11 cellular contexts compared by ENCODE assay signal in the genomic region with DNA sequence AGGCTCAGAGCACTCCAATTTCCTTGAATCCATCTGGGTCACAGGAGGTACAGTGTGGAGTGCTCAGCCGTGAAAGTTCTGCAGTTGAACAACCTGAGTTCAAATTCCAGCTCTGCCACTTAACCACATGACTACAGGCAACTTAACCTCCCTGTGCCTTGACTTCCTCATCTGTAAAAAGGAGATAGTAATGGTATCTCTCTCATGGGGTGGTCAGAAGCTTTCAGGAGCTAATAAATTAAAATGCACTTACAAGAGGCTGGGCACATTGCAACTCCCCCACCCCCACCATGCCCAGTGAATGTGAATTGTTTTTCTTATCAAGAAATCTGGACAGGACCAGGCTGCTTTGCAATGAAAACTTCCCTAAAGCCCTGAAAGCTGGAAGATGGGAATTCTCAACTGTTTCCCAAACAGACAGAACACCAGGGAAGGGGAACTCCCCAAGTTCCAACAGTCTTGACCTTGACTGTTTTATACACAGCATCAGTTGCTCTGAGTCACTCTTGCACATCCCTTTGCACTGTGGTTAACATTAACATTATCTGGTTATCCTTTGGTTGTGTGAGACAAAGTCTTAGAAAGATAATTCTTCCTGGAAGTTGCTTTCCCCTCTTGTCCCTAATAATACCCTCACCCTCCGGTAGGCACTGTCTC.
DNase-seq lines count a peak whose midpoint lies in the region; ATAC-seq and TF ChIP-seq lines count a peak whose summit lies in the region.
"Had no signal": no experiment of that assay in that cellular context is flagged by ENCODE, and none has a peak within 500 bp of the region (broad histone marks: within the 10 kb centered on the region; RNA-seq: fewer than 3 reads in every experiment).

No MANE protein-coding gene starts in this region.

- no peak for TF ChIP-seq CTCF in astrocyte of the spinal cord (IDR thresholded peaks at IDR 0.05; ENCODE audit: low read depth, low read length)
- TF ChIP-seq CTCF in type B pancreatic cell (conservative IDR thresholded peaks at IDR 0.05): no peak

- H3K27ac Mint-ChIP-seq in activated CD4-positive, alpha-beta T cell treated with anti-CD3 and anti-CD28 coated beads, Interleukin-2, amount 10 ng/mL, durations not matched to agents 24 days and 14 days: peak overlapping the region; percentile 65
- peak overlapping the region; percentile 44 for H3K27ac Mint-ChIP-seq in type B pancreatic cell

- no peaks in the 10 kb centered on the region for H3K27me3 Mint-ChIP-seq in activated CD4-positive, alpha-beta T cell treated with anti-CD3 and anti-CD28 coated beads, Interleukin-2, amount 10 ng/mL, durations not matched to agents 24 days and 14 days
- H3K27me3 Mint-ChIP-seq in type B pancreatic cell: no peaks in the 10 kb centered on the region

- H3K4me3 Mint-ChIP-seq in activated CD4-positive, alpha-beta T cell treated with anti-CD3 and anti-CD28 coated beads, Interleukin-2, amount 10 ng/mL, durations not matched to agents 24 days and 14 days: no peak overlapping the region
- H3K4me3 Mint-ChIP-seq in type B pancreatic cell: no peak overlapping the region

- ATAC-seq in left colon (peak; percentile 26), HG02759 (IDR thresholded peaks at IDR 0.05; ENCODE audit: unreplicated experiment) (no peak), GM21737 (IDR thresholded peaks at IDR 0.05; ENCODE audit: unreplicated experiment) (no peak)

- in situ Hi-C loops in astrocyte of the spinal cord (cut with HindIII; ENCODE audit: low sequenced_read_pairs): no loop called here

- H3K27ac ChIP-seq in substantia nigra (ENCODE audit: low read depth, low read length, poor library complexity, severe bottlenecking): no peak overlapping the region

- DNase-seq in activated CD4-positive, alpha-beta T cell treated with anti-CD3 and anti-CD28 coated beads, Interleukin-2, amount 10 ng/mL, durations not matched to agents 24 days and 14 days: no peak
- no peak for DNase-seq in activated CD4-positive, alpha-beta T cell treated with anti-CD3 and anti-CD28 coated beads, Interleukin-2, amount 50 U/mL, for 1 hour
- DNase-seq in astrocyte of the spinal cord (ENCODE audit: low read depth, low spot score): peak; percentile 40
- DNase-seq in left colon: no peak
- DNase-seq in type B pancreatic cell (ENCODE audit: extremely low spot score, unreplicated experiment): no peak
- no peak for DNase-seq in substantia nigra (lab: John Stamatoyannopoulos, UW)
- DNase-seq: Karpas-422; NK-92 treated with Interleukin-12 subunit alpha and Interleukin-12 subunit beta, amount 100 ng/mL, for 24 hours had no signal

- intact Hi-C loops in activated CD4-positive, alpha-beta T cell treated with anti-CD3 and anti-CD28 coated beads, Interleukin-2, amount 10 ng/mL, durations not matched to agents 24 days and 14 days (cut with micrococcal nuclease): no loop called here
- intact Hi-C loops in left colon (cut with DNase I, micrococcal nuclease): no loop called here

- H3K4me1 Mint-ChIP-seq in activated CD4-positive, alpha-beta T cell treated with anti-CD3 and anti-CD28 coated beads, Interleukin-2, amount 10 ng/mL, durations not matched to agents 24 days and 14 days: peaks cover 16% of the 10 kb centered on the region
- no peaks in the 10 kb centered on the region for H3K4me1 Mint-ChIP-seq in type B pancreatic cell (ENCODE audit: unreplicated experiment)

- no peak overlapping the region for H3K4me3 ChIP-seq in astrocyte of the spinal cord (ENCODE audit: low read depth, low read length)
- H3K4me3 ChIP-seq: tibial nerve had no signal

- H3K36me3 Mint-ChIP-seq in activated CD4-positive, alpha-beta T cell treated with anti-CD3 and anti-CD28 coated beads, Interleukin-2, amount 10 ng/mL, durations not matched to agents 24 days and 14 days (ENCODE audit: low read depth): peaks cover 10% of the 10 kb centered on the region
- H3K36me3 Mint-ChIP-seq in type B pancreatic cell: no peaks in the 10 kb centered on the region

- peaks cover 23% of the 10 kb centered on the region for H3K9me3 Mint-ChIP-seq in activated CD4-positive, alpha-beta T cell treated with anti-CD3 and anti-CD28 coated beads, Interleukin-2, amount 10 ng/mL, durations not matched to agents 24 days and 14 days
- peaks cover 7% of the 10 kb centered on the region for H3K9me3 Mint-ChIP-seq in type B pancreatic cell
